Comparison of ENCODE assay signal across 21 cellular contexts in the genomic region with DNA sequence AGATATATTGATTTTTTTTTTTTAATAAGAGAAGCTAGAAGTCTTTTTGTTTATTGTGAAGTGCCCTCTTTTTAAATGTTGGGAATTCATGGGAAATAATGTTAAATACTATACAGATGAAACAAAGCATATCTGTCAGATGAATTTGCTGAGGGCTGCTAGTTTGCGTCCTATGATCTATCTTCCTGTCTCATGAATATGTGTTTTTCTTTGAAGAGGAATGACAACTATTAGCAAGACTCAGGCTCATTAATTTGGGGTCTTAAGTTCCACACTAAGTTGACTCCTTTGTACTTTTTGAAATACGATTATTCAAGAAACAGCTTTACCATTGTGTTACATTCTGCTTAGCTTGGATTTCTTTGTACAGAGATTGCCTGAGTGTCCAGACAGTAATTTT. TPM values are rescaled to one million over a fixed set of nuclear protein-coding genes. Genes with fewer than 3 reads are reported as not detected.
DNase-seq lines count a peak whose midpoint lies in the region; TF ChIP-seq lines count a peak whose summit lies in the region.
"Had no signal": no experiment of that assay in that cellular context is flagged by ENCODE, and none has a peak within 500 bp of the region (broad histone marks: within the 10 kb centered on the region; RNA-seq: fewer than 3 reads in every experiment).

No MANE protein-coding gene starts in this region.

- DNase-seq in activated T-cell treated with anti-CD3 and anti-CD28 coated beads, Interleukin-2, amount 50 U/mL, for 24 hours: no peak
- DNase-seq in activated T-cell treated with anti-CD3 and anti-CD28 coated beads, Interleukin-2, amount 50 U/mL, for 1 hour: no peak
- DNase-seq in foreskin melanocyte (peak; percentile 87), neural crest cell (ENCODE audit: low read depth, low spot score) (no peak), NCI-H1092 treated with DMSO at 0.1 percent for 48 hours (lab: John Stamatoyannopoulos, UW) (no peak)
- DNase-seq in T-helper 2 cell treated with Interferon-gamma antibody and Interleukin-4, amounts not matched to agents 5 μg/mL and 100 μg/mL, for 36 hours (ENCODE audit: low spot score): no peak
- DNase-seq: 8988T; ACHN; AML-193; BE2C; Calu3; CD4-positive, alpha-beta T cell; CD8-positive, alpha-beta memory T cell; COR-L47; DMS53; DMS79 treated with DMSO at 0.1 percent for 48 hours; GF-D8; GM23248; H7; HCEC 1CT had no signal

- peaks cover 93% of the 10 kb centered on the region for H3K36me3 Mint-ChIP-seq in activated T-cell treated with anti-CD3 and anti-CD28 coated beads, Interleukin-2, amount 50 U/mL, for 24 hours (ENCODE audit: low read depth)
- H3K36me3 Mint-ChIP-seq in neural crest cell (ENCODE audit: low read depth): peaks cover 3% of the 10 kb centered on the region
- peaks cover 31% of the 10 kb centered on the region for H3K36me3 Mint-ChIP-seq in T-helper 2 cell treated with Interferon-gamma antibody and Interleukin-4, amounts not matched to agents 5 μg/mL and 100 μg/mL, for 36 hours (ENCODE audit: low read depth)

- peak overlapping the region; percentile 18 for H3K27ac Mint-ChIP-seq in activated T-cell treated with anti-CD3 and anti-CD28 coated beads, Interleukin-2, amount 50 U/mL, for 24 hours
- H3K27ac Mint-ChIP-seq in neural crest cell (ENCODE audit: unreplicated experiment): peak overlapping the region; percentile 45
- H3K27ac Mint-ChIP-seq in T-helper 2 cell treated with Interferon-gamma antibody and Interleukin-4, amounts not matched to agents 5 μg/mL and 100 μg/mL, for 36 hours: no peak overlapping the region
- H3K27ac Mint-ChIP-seq: CD14-positive monocyte; CD8-positive, alpha-beta memory T cell had no signal

- TF ChIP-seq CTCF in neural crest cell (conservative IDR thresholded peaks at IDR 0.05): no peak

- H3K4me1 Mint-ChIP-seq in activated T-cell treated with anti-CD3 and anti-CD28 coated beads, Interleukin-2, amount 50 U/mL, for 24 hours (ENCODE audit: low read depth): peaks cover 23% of the 10 kb centered on the region
- no peaks in the 10 kb centered on the region for H3K4me1 Mint-ChIP-seq in neural crest cell
- peaks cover 8% of the 10 kb centered on the region for H3K4me1 Mint-ChIP-seq in T-helper 2 cell treated with Interferon-gamma antibody and Interleukin-4, amounts not matched to agents 5 μg/mL and 100 μg/mL, for 36 hours (ENCODE audit: low read depth)
- H3K4me1 Mint-ChIP-seq: CD14-positive monocyte had no signal

- H3K9me3 Mint-ChIP-seq in activated T-cell treated with anti-CD3 and anti-CD28 coated beads, Interleukin-2, amount 50 U/mL, for 24 hours: no peaks in the 10 kb centered on the region
- H3K9me3 Mint-ChIP-seq in neural crest cell: no peaks in the 10 kb centered on the region
- H3K9me3 Mint-ChIP-seq in T-helper 2 cell treated with Interferon-gamma antibody and Interleukin-4, amounts not matched to agents 5 μg/mL and 100 μg/mL, for 36 hours: no peaks in the 10 kb centered on the region
- H3K9me3 Mint-ChIP-seq: CD14-positive monocyte; CD4-positive, alpha-beta T cell; CD8-positive, alpha-beta memory T cell had no signal

- H3K27me3 Mint-ChIP-seq in activated T-cell treated with anti-CD3 and anti-CD28 coated beads, Interleukin-2, amount 50 U/mL, for 24 hours: no peaks in the 10 kb centered on the region
- H3K27me3 Mint-ChIP-seq in neural crest cell (ENCODE audit: low read depth): no peaks in the 10 kb centered on the region
- no peaks in the 10 kb centered on the region for H3K27me3 Mint-ChIP-seq in T-helper 2 cell treated with Interferon-gamma antibody and Interleukin-4, amounts not matched to agents 5 μg/mL and 100 μg/mL, for 36 hours (ENCODE audit: low read depth)
- H3K27me3 Mint-ChIP-seq: CD4-positive, alpha-beta T cell; CD8-positive, alpha-beta memory T cell had no signal

- H3K4me3 Mint-ChIP-seq in activated T-cell treated with anti-CD3 and anti-CD28 coated beads, Interleukin-2, amount 50 U/mL, for 24 hours: no peak overlapping the region
- no peak overlapping the region for H3K4me3 Mint-ChIP-seq in neural crest cell
- no peak overlapping the region for H3K4me3 Mint-ChIP-seq in T-helper 2 cell treated with Interferon-gamma antibody and Interleukin-4, amounts not matched to agents 5 μg/mL and 100 μg/mL, for 36 hours
- H3K4me3 Mint-ChIP-seq: CD14-positive monocyte; CD4-positive, alpha-beta T cell; CD8-positive, alpha-beta memory T cell had no signal

RNA-seq across cellular contexts. Expression of a gene that starts 57.9 kb away (rescaled TPM):
- total RNA-seq in neural crest cell: 68.9 and 71.6 TPM in 2 replicates
